26 cellular contexts compared by ENCODE assay signal in the genomic region with DNA sequence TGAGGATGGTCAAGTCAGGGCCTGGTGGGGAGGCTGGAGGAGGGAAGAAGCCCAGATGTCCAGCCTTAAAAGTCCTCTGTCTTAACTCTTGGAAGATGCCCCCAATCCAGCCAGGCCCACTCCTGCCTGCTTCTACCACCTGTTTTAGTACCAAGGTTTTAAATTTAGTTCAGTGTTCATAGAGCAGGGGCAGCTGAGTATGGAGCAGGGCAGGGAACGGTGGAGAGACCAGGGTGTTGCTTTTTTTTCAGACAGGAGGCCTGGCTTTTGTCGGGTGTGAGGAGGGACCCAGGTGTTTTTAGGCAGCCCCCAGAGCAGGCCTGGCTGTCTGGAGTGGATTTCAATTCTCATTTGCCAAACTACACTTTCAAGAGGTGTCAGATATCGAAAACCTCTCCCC.
DNase-seq lines count a peak whose midpoint lies in the region; TF ChIP-seq lines count a peak whose summit lies in the region.
"Had no signal": no experiment of that assay in that cellular context is flagged by ENCODE, and none has a peak within 500 bp of the region (broad histone marks: within the 10 kb centered on the region; RNA-seq: fewer than 3 reads in every experiment).

No MANE protein-coding gene starts in this region.

- H3K23ac ChIP-seq in mesendoderm (ENCODE audit: low read length), result no peak overlapping the region

- TF ChIP-seq EP300 in sigmoid colon (IDR thresholded peaks at IDR 0.05), result no peak

- intact Hi-C loops in sigmoid colon (cut with DNase I), result no loop called here

- H2BK5ac ChIP-seq in mesendoderm (ENCODE audit: low read length), result peak overlapping the region; percentile 42

- H3K9ac ChIP-seq in HUES48 (ENCODE audit: low read depth, low read length), result no peak overlapping the region
- H3K9ac ChIP-seq in mesendoderm (ENCODE audit: low read length), result no peak overlapping the region

- H3K27ac ChIP-seq in HUES48 (ENCODE audit: low read depth, low read length) (peak overlapping the region; percentile 89), VCaP (peak overlapping the region; percentile 1; the same call in 1 of the 2 replicates), mesendoderm (ENCODE audit: low read depth, low read length) (no peak overlapping the region), sigmoid colon (peak overlapping the region in 3 of 4 donors; percentile 21 to 40 (median 33))
- H3K27ac ChIP-seq: body of pancreas, dorsolateral prefrontal cortex, hepatocyte, lower lobe of right lung, ovary, thyroid gland, vagina had no signal

- TF ChIP-seq POLR2A in sigmoid colon (IDR thresholded peaks at IDR 0.05), result no peak

- peak overlapping the region; percentile 46 for H3K18ac ChIP-seq in mesendoderm (ENCODE audit: low read length)

- H2BK15ac ChIP-seq in mesendoderm (replicated peaks; ENCODE audit: low read depth), result peak overlapping the region; percentile 42

- H3K56ac ChIP-seq in mesendoderm (ENCODE audit: low read length), result peak overlapping the region; percentile 27

- no peaks in the 10 kb centered on the region for H3K36me3 ChIP-seq in HUES48 (ENCODE audit: control insufficient read depth, insufficient read depth, low read length)
- no peaks in the 10 kb centered on the region for H3K36me3 ChIP-seq in mesendoderm (ENCODE audit: control insufficient read depth, insufficient read depth, low read length)
- no peaks in the 10 kb centered on the region for H3K36me3 ChIP-seq in sigmoid colon
- H3K36me3 ChIP-seq: BE2C, gastrocnemius medialis, lower lobe of right lung, ovary, thyroid gland, vagina had no signal

- H3K27me3 ChIP-seq in HUES48 (ENCODE audit: control insufficient read depth, insufficient read depth, low read length) (no peaks in the 10 kb centered on the region), mesendoderm (ENCODE audit: insufficient read depth, low read length, poor library complexity) (no peaks in the 10 kb centered on the region), sigmoid colon (no peaks in the 10 kb centered on the region)
- H3K27me3 ChIP-seq: BE2C, body of pancreas, gastrocnemius medialis, hepatocyte, ovary, thyroid gland, vagina had no signal

- TF ChIP-seq CTCF in VCaP (conservative IDR thresholded peaks at IDR 0.05) (no peak), sigmoid colon (IDR thresholded peaks at IDR 0.05) (no peak)

- peak overlapping the region; percentile 61 for H2BK120ac ChIP-seq in mesendoderm (ENCODE audit: low read depth, low read length)

- H3K79me1 ChIP-seq in mesendoderm (ENCODE audit: low read length), result no peaks in the 10 kb centered on the region

- no CpG with 5 or more reads among the region's 3 CpGs for WGBS in mesendoderm (ENCODE audit: extremely low coverage, insufficient coverage, low lambda C conversion rate)
- 92 to 94% methylated on average over 3 of the region's 3 CpGs for WGBS in sigmoid colon, 2 donors

- peak overlapping the region; percentile 40 for H3K4ac ChIP-seq in mesendoderm (ENCODE audit: low read depth, low read length)

- no peak overlapping the region for H3K4me2 ChIP-seq in mesendoderm (ENCODE audit: low read length)
- H3K4me2 ChIP-seq: hepatocyte had no signal

- no peak overlapping the region for H2AK5ac ChIP-seq in mesendoderm (ENCODE audit: low read length)

- DNase-seq in mesendoderm (no peak), sigmoid colon (no peak), cerebellum (ENCODE audit: low spot score) (no peak), SHP77 (lab: John Stamatoyannopoulos, UW) (no peak), dedifferentiated amniotic fluid mesenchymal stem cell (ENCODE audit: extremely low spot score) (no peak)
- no peak for DNase-seq in stimulated activated CD8-positive, alpha-beta memory T cell treated with anti-CD3 and anti-CD28 coated beads, Interleukin-4, amount 100 ng/mL, for 48 hours
- DNase-seq: ACHN; activated CD4-positive, alpha-beta T cell treated with anti-CD3 and anti-CD28 coated beads, Interleukin-2, amount 50 U/mL, for 4 hours; activated naive CD4-positive, alpha-beta T cell treated with Interleukin-2 at 50 U/mL for 16 hours; activated T-cell treated with anti-CD3 and anti-CD28 coated beads, Interleukin-2, amount 50 U/mL, for 72 hours; BE2C; body of pancreas; dorsolateral prefrontal cortex; gastrocnemius medialis; lower lobe of right lung; mucosa of descending colon; NCI-H2107; NCI-H446; NCI-H774; nephron progenitor cell; ovary; thyroid gland had no signal

- no peak overlapping the region for H4K5ac ChIP-seq in mesendoderm (ENCODE audit: low read length)

- no peaks in the 10 kb centered on the region for H3K79me2 ChIP-seq in mesendoderm (ENCODE audit: control insufficient read depth, insufficient read depth, low read length)
- H3K79me2 ChIP-seq: hepatocyte had no signal

- no peak overlapping the region for H4K8ac ChIP-seq in mesendoderm (ENCODE audit: low read depth, low read length)

- no peak overlapping the region for H3K4me3 ChIP-seq in HUES48 (ENCODE audit: low read depth, low read length)
- no peak overlapping the region for H3K4me3 ChIP-seq in mesendoderm (ENCODE audit: low read length)
- H3K4me3 ChIP-seq in sigmoid colon, result no peak overlapping the region
- H3K4me3 ChIP-seq: body of pancreas, dorsolateral prefrontal cortex, gastrocnemius medialis, hepatocyte, lower lobe of right lung, mucosa of descending colon, ovary, thyroid gland, vagina had no signal

- H3K4me1 ChIP-seq in HUES48 (ENCODE audit: control insufficient read depth, insufficient read depth, low read length) (peaks cover 67% of the 10 kb centered on the region), mesendoderm (ENCODE audit: control insufficient read depth, low read depth, low read length) (peaks cover 33% of the 10 kb centered on the region), sigmoid colon (peaks cover 0 to 21% (median 7%) of the 10 kb centered on the region in 4 donors)
- H3K4me1 ChIP-seq: BE2C, body of pancreas, gastrocnemius medialis had no signal

- H3K9me3 ChIP-seq in HUES48 (ENCODE audit: control insufficient read depth, insufficient read depth, low read length) (no peaks in the 10 kb centered on the region), sigmoid colon (no peaks in the 10 kb centered on the region)
- H3K9me3 ChIP-seq: BE2C, body of pancreas, gastrocnemius medialis, lower lobe of right lung, mucosa of descending colon, ovary, thyroid gland, vagina had no signal
